8 cellular contexts compared by ENCODE assay signal in genomic region chr5:39424751-39425524, GRCh38. TPM values are rescaled to one million over a fixed set of nuclear protein-coding genes. Genes with fewer than 3 reads are reported as not detected.
A peak's percentile ranks its signal among the peaks of the same experiment; 100 is the strongest.
DNase-seq lines count a peak whose midpoint lies in the region; ATAC-seq and TF ChIP-seq lines count a peak whose summit lies in the region.

Gene DAB2 (minus strand): TSS chr5:39424980. CDS start chr5:39394320, 30,660 bp downstream.

- peak; percentile 2 to 46 (median 15) for DNase-seq in CD4-positive, alpha-beta T cell
- peak; percentile 37 for DNase-seq in SK-N-SH
- peak; percentile 89 to 96 (median 94) for DNase-seq in adrenal gland
- peak; percentile 93 for DNase-seq in Right ventricle myocardium inferior (ENCODE audit: missing footprints)
- peak; percentile 64 for DNase-seq in omental fat pad (ENCODE audit: low spot score)
- DNase-seq in thyroid gland: peak; percentile 63 to 72

- peak within 1 kb of the TSS; percentile 84 for H3K9ac ChIP-seq in SK-N-SH

- POLR2A ChIA-PET in CD4-positive, alpha-beta T cell (lab: Charles Lee): interaction anchor here (0.6 to 1.3 kb wide), 6 partner anchors 9 to 1012 kb away, joined by 3 to 4 read pairs (median 3); no protein-coding TSS in a partner anchor
- POLR2A ChIA-PET in SK-N-SH (lab: Yijun Ruan, JAX): no interaction called here

- TF ChIP-seq EP300 in SK-N-SH (IDR thresholded peaks at IDR 0.05; ENCODE audit: borderline replicate concordance in 1 of 2, low read depth in 1 of 2, low read length in 1 of 2): peak in 1 of 2 experiments; percentile 71; a peak in 1 of 4 replicates

- H3K36me3 Mint-ChIP-seq in CD4-positive, alpha-beta T cell (ENCODE audit: low read depth): no peaks in the 10 kb centered on the region

- no peaks in the 10 kb centered on the region for H3K36me3 ChIP-seq in SK-N-SH (replicated peaks in 1 of 2; ENCODE audit: control insufficient read depth in 1 of 2, insufficient read depth in 2 of 2, low read length in 1 of 2)
- no peaks in the 10 kb centered on the region for H3K36me3 ChIP-seq in adrenal gland (replicated peaks in 1 of 2)
- no peaks in the 10 kb centered on the region for H3K36me3 ChIP-seq in thyroid gland

- H3K4me1 Mint-ChIP-seq in CD4-positive, alpha-beta T cell (ENCODE audit: low read depth): peaks cover 8% of the 10 kb centered on the region

- no peaks in the 10 kb centered on the region for H3K9me3 Mint-ChIP-seq in CD4-positive, alpha-beta T cell

- H4K20me1 ChIP-seq in SK-N-SH (ENCODE audit: insufficient read depth): no peaks in the 10 kb centered on the region; the same call in 1 of the 2 replicates

- H3K4me3 Mint-ChIP-seq in CD4-positive, alpha-beta T cell: peak within 1 kb of the TSS; percentile 83

- H3K9me2 ChIP-seq in SK-N-SH: no peaks in the 10 kb centered on the region

- H3K27ac Mint-ChIP-seq in CD4-positive, alpha-beta T cell: no peak within 1 kb of the TSS

- H2AFZ ChIP-seq in SK-N-SH (ENCODE audit: low read depth): peak within 1 kb of the TSS; percentile 77; the same call in 1 of the 2 replicates

- peaks cover 67% of the 10 kb centered on the region for H3K27me3 Mint-ChIP-seq in CD4-positive, alpha-beta T cell

- H3K79me2 ChIP-seq in SK-N-SH (ENCODE audit: insufficient read depth): peaks cover 46% of the 10 kb centered on the region

- CTCF ChIA-PET in CD4-positive, alpha-beta T cell (lab: Charles Lee): interaction anchor here (1.0 to 1.5 kb wide), 2 partner anchors 11 to 49 kb away, joined by 3 to 4 read pairs; no protein-coding TSS in a partner anchor
- CTCF ChIA-PET in SK-N-SH (lab: Yijun Ruan, JAX): interaction anchor here (0.6 to 0.9 kb wide), 3 partner anchors 16 to 49 kb away, joined by 3 to 4 read pairs (median 3); no protein-coding TSS in a partner anchor

- H3K27me3 ChIP-seq in CD4-positive, alpha-beta T cell (ENCODE audit: control insufficient read depth, insufficient read depth, low read length): peaks cover 53% of the 10 kb centered on the region
- no peaks in the 10 kb centered on the region; the same call in 1 of the 2 replicates for H3K27me3 ChIP-seq in SK-N-SH (ENCODE audit: insufficient read depth)
- H3K27me3 ChIP-seq in adrenal gland: no peaks in the 10 kb centered on the region
- no peaks in the 10 kb centered on the region for H3K27me3 ChIP-seq in thyroid gland

- H3K9me3 ChIP-seq in CD4-positive, alpha-beta T cell (ENCODE audit: control insufficient read depth, low read length): no peaks in the 10 kb centered on the region
- H3K9me3 ChIP-seq in SK-N-SH (no peaks in the 10 kb centered on the region), adrenal gland (replicated peaks in 1 of 3) (no peaks in the 10 kb centered on the region), thyroid gland (no peaks in the 10 kb centered on the region)

- peak; percentile 91 to 98 for TF ChIP-seq POLR2A in adrenal gland (IDR thresholded peaks at IDR 0.05)
- TF ChIP-seq POLR2A in thyroid gland (IDR thresholded peaks at IDR 0.05): peak in 1 of 2 donors; percentile 72

- WGBS in SK-N-SH (ENCODE audit: low lambda C conversion rate): 1% methylated on average over 41 of the region's 51 CpGs
- WGBS in adrenal gland, 4 donors: 0 to 1% (median 1%) methylated on average over 33 to 51 of the region's 51 CpGs
- WGBS in thyroid gland, 2 donors: 2 to 3% methylated on average over 43 to 46 of the region's 51 CpGs

- H3K4me2 ChIP-seq in SK-N-SH: peak within 1 kb of the TSS; percentile 82

- ATAC-seq in CD4-positive, alpha-beta T cell (ENCODE audit: poor library complexity): peak; percentile 69
- ATAC-seq in HG02759 (IDR thresholded peaks at IDR 0.05; ENCODE audit: unreplicated experiment): peak; percentile 78
- peak; percentile 79 for ATAC-seq in Right ventricle myocardium inferior
- peak; percentile 62 for ATAC-seq in omental fat pad (ENCODE audit: low FRiP score)
- no peak for ATAC-seq in GM19467 (IDR thresholded peaks at IDR 0.05; ENCODE audit: unreplicated experiment)

- H3K27ac ChIP-seq in CD4-positive, alpha-beta T cell (ENCODE audit: low read depth, low read length): no peak within 1 kb of the TSS
- H3K27ac ChIP-seq in SK-N-SH (ENCODE audit: low read depth in 2 of 2, low read length in 1 of 2) (peak within 1 kb of the TSS; percentile 71 to 76), adrenal gland (peak within 1 kb of the TSS; percentile 68 to 91 (median 86)), thyroid gland (peak within 1 kb of the TSS; percentile 71 to 75 (median 72))

- peak within 1 kb of the TSS; percentile 57 to 83 for H3K4me3 ChIP-seq in SK-N-SH (ENCODE audit: low read depth in 2 of 2, low read length in 1 of 2)
- H3K4me3 ChIP-seq in adrenal gland: peak within 1 kb of the TSS; percentile 39 to 76 (median 59)
- peak within 1 kb of the TSS; percentile 3 to 42 (median 38) for H3K4me3 ChIP-seq in thyroid gland (replicated peaks in 1 of 3)

- TF ChIP-seq CTCF in CD4-positive, alpha-beta T cell (IDR thresholded peaks at IDR 0.05): peak; percentile 47
- TF ChIP-seq CTCF in SK-N-SH (IDR thresholded peaks at IDR 0.05): peak; percentile 75
- peak; percentile 37 to 64 (median 60) for TF ChIP-seq CTCF in adrenal gland (IDR thresholded peaks at IDR 0.05)
- peak in 1 of 3 donors; percentile 37 for TF ChIP-seq CTCF in omental fat pad (IDR thresholded peaks at IDR 0.05)
- peak in 4 of 6 experiments; percentile 17 to 48 (median 32) for TF ChIP-seq CTCF in thyroid gland (IDR thresholded peaks at IDR 0.05)

- peaks cover 8% of the 10 kb centered on the region for H3F3A ChIP-seq in SK-N-SH (replicated peaks; ENCODE audit: insufficient read depth)

- H3K4me1 ChIP-seq in SK-N-SH (ENCODE audit: control insufficient read depth in 1 of 2, insufficient read depth in 2 of 2, low read depth in 1 of 2, low read length in 1 of 2) (peaks cover 2 to 15% of the 10 kb centered on the region in 2 experiments), adrenal gland (replicated peaks in 1 of 2) (peaks cover 38 to 55% of the 10 kb centered on the region in 2 donors), thyroid gland (peaks cover 14 to 21% of the 10 kb centered on the region in 2 donors)

- peak; percentile 2; the same call in 1 of the 2 replicates for TF ChIP-seq RAD21 in SK-N-SH (IDR thresholded peaks at IDR 0.05; ENCODE audit: low read length)

- intact Hi-C loops in CD4-positive, alpha-beta T cell (cut with DNase I, micrococcal nuclease): no loop called here
- intact Hi-C loops in adrenal gland (cut with DNase I) (loop anchor here in 1 of 2 donors (5.0 kb wide), 1 partner anchor 122 kb away; no protein-coding TSS in a partner anchor), Right ventricle myocardium inferior (cut with DNase I) (loop anchor here (2.0 to 5.0 kb wide), 5 partner anchors 26 to 122 kb away; no protein-coding TSS in a partner anchor), thyroid gland (cut with DNase I) (no loop called here)

TF ChIP-seq in SK-N-SH, 30 proteins besides CTCF, POLR2A, EP300 and RAD21:
- TF ChIP-seq MEF2A (IDR thresholded peaks at IDR 0.05; ENCODE audit: borderline replicate concordance, low read depth): peak; percentile 69; the same call in 1 of the 2 replicates
- TF ChIP-seq YY1 (IDR thresholded peaks at IDR 0.05; ENCODE audit: low read depth): no peak
- peak; percentile 26; the same call in 1 of the 2 replicates for TF ChIP-seq JUND (IDR thresholded peaks at IDR 0.05)
- TF ChIP-seq RFX5 (IDR thresholded peaks at IDR 0.05; ENCODE audit: low read length): no peak
- peak; percentile 86 for TF ChIP-seq TCF12 (IDR thresholded peaks at IDR 0.05)
- peak; percentile 48 for TF ChIP-seq MAX (IDR thresholded peaks at IDR 0.05; ENCODE audit: low read depth)
- TF ChIP-seq NRF1 (IDR thresholded peaks at IDR 0.05; ENCODE audit: low read depth, low read length): no peak
- peak; percentile 76; the same call in 1 of the 2 replicates for TF ChIP-seq TEAD4 (IDR thresholded peaks at IDR 0.05; ENCODE audit: borderline replicate concordance, insufficient read depth)
- peak; percentile 53 for TF ChIP-seq PBX3 (IDR thresholded peaks at IDR 0.05)
- peak; percentile 61 for TF ChIP-seq NFIC (IDR thresholded peaks at IDR 0.05; ENCODE audit: borderline replicate concordance)
- TF ChIP-seq SIN3A (IDR thresholded peaks at IDR 0.05; ENCODE audit: borderline replicate concordance, low read depth, low read length): peak; percentile 70; the same call in 1 of the 2 replicates
- TF ChIP-seq TAF1 (IDR thresholded peaks at IDR 0.05; ENCODE audit: borderline replicate concordance, low read depth, low read length): peak; percentile 43; the same call in 1 of the 2 replicates
- TF ChIP-seq SMC3 (IDR thresholded peaks at IDR 0.05; ENCODE audit: low read depth, low read length): peak; percentile 37
- TF ChIP-seq GABPA (IDR thresholded peaks at IDR 0.05; ENCODE audit: low read depth): peak; percentile 29
- TF ChIP-seq RXRA (IDR thresholded peaks at IDR 0.05; ENCODE audit: borderline replicate concordance, low read depth): 0 out of 2 replicates have a peak, but pooled peaks have one; percentile 12
- no peak for TF ChIP-seq CHD2 (IDR thresholded peaks at IDR 0.05; ENCODE audit: low read length, partially characterized antibody)
- peak; percentile 20; the same call in 1 of the 2 replicates for TF ChIP-seq ELF1 (IDR thresholded peaks at IDR 0.05)
TF ChIP-seq in SK-N-SH: peak in this region for 13.

RNA-seq across cellular contexts. Expression of gene DAB2, which starts in this region (rescaled TPM):
- total RNA-seq in CD4-positive, alpha-beta T cell: under 1 TPM; 0.31 to 0.47 TPM
- 23.7 and 39.9 TPM in 2 replicates for polyA plus RNA-seq in SK-N-SH (2012; rRNA removed)
- 32.4 and 34.4 TPM in 2 replicates for polyA plus RNA-seq in SK-N-SH (2012; cell fraction: cytosol; rRNA removed)
- 26.5 and 64.3 TPM in 2 replicates for polyA plus RNA-seq in SK-N-SH (2012; cell fraction: nucleus; rRNA removed)
- total RNA-seq in adrenal gland: 100 to 1,000 TPM in 7 of 8 donors, 10 to 100 TPM in 1; 96.1 to 418 (median 224) TPM
- polyA plus RNA-seq in adrenal gland: 100 to 1,000 TPM; 111 to 200 (median 119) TPM
- 41.9 TPM for total RNA-seq in Right ventricle myocardium inferior
- 100 to 1,000 TPM; 141 to 255 (median 171) TPM for total RNA-seq in omental fat pad
- 10 to 100 TPM; 22.9 to 57.4 (median 54.6) TPM for total RNA-seq in thyroid gland

Comparison
In these comparisons a context has a peak if more than half of its experiments do, and no peak if none do; other contexts are left out.
1. RNA of gene DAB2 (total RNA-seq): 96.1 to 418 TPM in adrenal gland, 141 to 255 TPM in omental fat pad, 22.9 to 57.4 TPM in thyroid gland and 41.9 TPM in Right ventricle myocardium inferior (single experiment); 0.31 to 0.47 TPM in CD4-positive, alpha-beta T cell; every median in the first group is over 10 times any median in the second.
2. Peak in DNase-seq and ATAC-seq in CD4-positive, alpha-beta T cell; RNA of the gene not detected or under 1 TPM.
3. DNase-seq: peak in every context shown above with its lines; median percentile 94 in adrenal gland; 93 in Right ventricle myocardium inferior; 68 in thyroid gland; 64 in omental fat pad; 37 in SK-N-SH; 15 in CD4-positive, alpha-beta T cell.
4. Peak in every context shown above with its lines, with median percentiles within 50 percentile points of each other: H3K4me3 ChIP-seq.